1 cellular context compared by ENCODE assay signal in genomic region chr14:61573321-61573720, GRCh38.
TF ChIP-seq lines count a peak whose summit lies in the region.

No MANE protein-coding gene starts in this region.

TF ChIP-seq in A549, 52 proteins besides CTCF, POLR2A, EP300 and RAD21 (continued from another document):
- TF ChIP-seq ZNF302 (CRISPR knock-in tag; IDR thresholded peaks at IDR 0.05) (no peak), NR3C1 (IDR thresholded peaks at IDR 0.05) (no peak), REST (IDR thresholded peaks at IDR 0.05) (no peak), BHLHE40 (IDR thresholded peaks at IDR 0.05; ENCODE audit: low read depth, low read length) (no peak), MAX (IDR thresholded peaks at IDR 0.05) (no peak), HES2 (IDR thresholded peaks at IDR 0.05) (no peak), NFE2L2 (conservative IDR thresholded peaks at IDR 0.05; ENCODE audit: low read length) (no peak), EHF (CRISPR knock-in tag; IDR thresholded peaks at IDR 0.05) (no peak)
TF ChIP-seq in A549: peak in this region for 0.
